Comparison of ENCODE assay signal across 10 cellular contexts in genomic region chr19:40423938-40424337, GRCh38. TPM values are rescaled to one million over a fixed set of nuclear protein-coding genes. Genes with fewer than 3 reads are reported as not detected.
DNase-seq lines count a peak whose midpoint lies in the region; ATAC-seq and TF ChIP-seq lines count a peak whose summit lies in the region.
"Had no signal": no experiment of that assay in that cellular context is flagged by ENCODE, and none has a peak within 500 bp of the region (broad histone marks: within the 10 kb centered on the region; RNA-seq: fewer than 3 reads in every experiment).

No MANE protein-coding gene starts in this region.

- H3K9me3 ChIP-seq in AG04450 (ENCODE audit: control insufficient read depth, insufficient read depth, low read length) (peaks cover 3% of the 10 kb centered on the region; the same call in 1 of the 2 replicates), HUES64 (ENCODE audit: insufficient read depth, low read depth, low read length) (no peaks in the 10 kb centered on the region)

- H3K36me3 Mint-ChIP-seq in chondrocyte (ENCODE audit: low read depth): peaks cover 6% of the 10 kb centered on the region
- no peaks in the 10 kb centered on the region for H3K36me3 Mint-ChIP-seq in natural killer cell

- CTCF ChIA-PET in AG04450 (lab: Charles Lee): interaction anchor here (0.8 to 2.3 kb wide), 2 partner anchors 41 to 211 kb away, joined by 3 to 7 read pairs; partner anchors contain the start of gene BLVRB

- peaks cover 10% of the 10 kb centered on the region for H3K4me1 ChIP-seq in HUES64 (ENCODE audit: insufficient read depth, low read length)
- H3K4me1 ChIP-seq in foreskin keratinocyte: peaks cover 10% of the 10 kb centered on the region

- no peaks in the 10 kb centered on the region for H3K27me3 ChIP-seq in AG04450 (ENCODE audit: control insufficient read depth, insufficient read depth, low read length)
- H3K27me3 ChIP-seq in HUES64 (ENCODE audit: insufficient read depth, low read length): no peaks in the 10 kb centered on the region
- H3K27me3 ChIP-seq in foreskin keratinocyte: no peaks in the 10 kb centered on the region

- peaks cover 31% of the 10 kb centered on the region for H3K4me1 Mint-ChIP-seq in chondrocyte (ENCODE audit: low read depth)
- peaks cover 21 to 36% of the 10 kb centered on the region in 2 donors for H3K4me1 Mint-ChIP-seq in natural killer cell

- H3K4me3 ChIP-seq in AG04450 (ENCODE audit: low read depth, low read length) (peak overlapping the region; percentile 91), HUES64 (ENCODE audit: low read length) (peak overlapping the region; percentile 77; the same call in 1 of the 2 replicates)

- peak overlapping the region; percentile 63 for H3K4me3 Mint-ChIP-seq in chondrocyte (ENCODE audit: unreplicated experiment)
- peak overlapping the region; percentile 64 for H3K4me3 Mint-ChIP-seq in natural killer cell

- H3K9me3 Mint-ChIP-seq in chondrocyte (ENCODE audit: low read depth) (no peaks in the 10 kb centered on the region), natural killer cell (no peaks in the 10 kb centered on the region)

- peaks cover 7% of the 10 kb centered on the region; the same call in 1 of the 2 replicates for H3K36me3 ChIP-seq in HUES64 (ENCODE audit: insufficient read depth, low read length)

- ATAC-seq in natural killer cell: no peak
- no peak for ATAC-seq in foreskin keratinocyte
- ATAC-seq in GM19395 (IDR thresholded peaks at IDR 0.05; ENCODE audit: unreplicated experiment): no peak
- no peak for ATAC-seq in HG02970 (IDR thresholded peaks at IDR 0.05; ENCODE audit: low FRiP score, unreplicated experiment)

- no peak overlapping the region for H3K9ac ChIP-seq in HUES64 (ENCODE audit: low read depth, low read length)

- H3K27me3 Mint-ChIP-seq in chondrocyte (ENCODE audit: low read depth): no peaks in the 10 kb centered on the region
- no peaks in the 10 kb centered on the region for H3K27me3 Mint-ChIP-seq in natural killer cell (ENCODE audit: low read depth in 2 of 2)

- 93% methylated on average over 3 of the region's 6 CpGs for WGBS in HUES64

- DNase-seq in AG04450 (ENCODE audit: low read depth, low spot score) (no peak), chondrocyte (ENCODE audit: low spot score) (no peak), natural killer cell (no peak), foreskin keratinocyte (no peak), SKM-1 treated with dmso at 0.1 percent for 144 hours (lab: John Stamatoyannopoulos, UW; ENCODE audit: unreplicated experiment) (no peak)
- DNase-seq: NCI-H2171 treated with DMSO at 0.1 percent for 48 hours; stimulated activated CD4-positive, alpha-beta T cell treated with anti-CD3 and anti-CD28 coated beads, Interleukin-4, amount 100 ng/mL, for 4 hours had no signal

- intact Hi-C loops in natural killer cell (cut with micrococcal nuclease): loop anchor here (5.0 kb wide), 1 partner anchor 173 kb away; no protein-coding TSS in a partner anchor

- H3K27ac ChIP-seq in AG04450 (ENCODE audit: low read depth, low read length) (no peak overlapping the region), HUES64 (ENCODE audit: low read depth, low read length) (no peak overlapping the region), foreskin keratinocyte (no peak overlapping the region)

- TF ChIP-seq CTCF in AG04450 (IDR thresholded peaks at IDR 0.05; ENCODE audit: low read depth, low read length) (no peak), chondrocyte (IDR thresholded peaks at IDR 0.05) (no peak), natural killer cell (IDR thresholded peaks at IDR 0.05) (no peak), foreskin keratinocyte (conservative IDR thresholded peaks at IDR 0.05) (no peak)

- H3K27ac Mint-ChIP-seq in chondrocyte (ENCODE audit: unreplicated experiment) (peak overlapping the region; percentile 87), natural killer cell (peak overlapping the region; percentile 91 to 94)

- POLR2A ChIA-PET in AG04450 (lab: Yijun Ruan, JAX): interaction anchor here (1.0 kb wide), 1 partner anchor 12 kb away, joined by 4 read pairs; no protein-coding TSS in a partner anchor

RNA-seq across cellular contexts. Expression of gene SERTAD1, which starts 1.9 kb away (rescaled TPM):
- 11.9 and 16.2 TPM in 2 replicates for polyA plus RNA-seq in AG04450 (2011; rRNA removed)
- 3.6 and 6.2 TPM in 2 replicates for polyA minus RNA-seq in AG04450 (2011; rRNA and poly(A)+ RNA removed)
- 4.3 TPM for polyA plus RNA-seq in HUES64 (2013, experiment 1 of 2)
- polyA plus RNA-seq in HUES64 (2013, experiment 2 of 2): 3.5 TPM
- total RNA-seq in chondrocyte: 13.0 to 14.8 TPM (median 14.5 TPM) in 3 replicates
- 10 to 100 TPM; 31.2 to 53.5 (median 38.7) TPM for total RNA-seq in natural killer cell
- total RNA-seq in foreskin keratinocyte: 12.4 and 14.3 TPM in 2 replicates
- 15.6 and 19.8 TPM in 2 replicates for polyA plus RNA-seq in foreskin keratinocyte

RNA-seq across cellular contexts. Expression of gene PRX, which starts 10.8 kb away (rescaled TPM):
- 1.8 and 1.9 TPM in 2 replicates for polyA plus RNA-seq in AG04450 (2011; rRNA removed)
- 1.3 and 1.4 TPM in 2 replicates for polyA minus RNA-seq in AG04450 (2011; rRNA and poly(A)+ RNA removed)
- 3.3 TPM for polyA plus RNA-seq in HUES64 (2013, experiment 1 of 2)
- 3.1 TPM for polyA plus RNA-seq in HUES64 (2013, experiment 2 of 2)
- 3.6 to 4.9 TPM (median 4.5 TPM) in 3 replicates for total RNA-seq in chondrocyte
- total RNA-seq in natural killer cell: 1 to 10 TPM; 2.0 to 3.8 (median 3.7) TPM
- 0.95 TPM in 2 replicates for total RNA-seq in foreskin keratinocyte
- polyA plus RNA-seq in foreskin keratinocyte: 0.53 and 0.77 TPM in 2 replicates

RNA-seq across cellular contexts. Expression of gene SERTAD3, which starts 20.2 kb away (rescaled TPM):
- polyA plus RNA-seq in AG04450 (2011; rRNA removed) (16.1 and 19.6 TPM in 2 replicates), foreskin keratinocyte (22.3 and 24.1 TPM in 2 replicates)
- 32.7 and 46.7 TPM in 2 replicates for polyA minus RNA-seq in AG04450 (2011; rRNA and poly(A)+ RNA removed)
- polyA plus RNA-seq in HUES64 (2013, experiment 1 of 2): 17.2 TPM
- 21.0 TPM for polyA plus RNA-seq in HUES64 (2013, experiment 2 of 2)
- total RNA-seq in chondrocyte (36.7 to 43.6 TPM (median 40.3 TPM) in 3 replicates), natural killer cell (100 to 1,000 TPM in 1 of 3 donors, 10 to 100 TPM in 2; 57.3 to 102 (median 83.3) TPM), foreskin keratinocyte (23.3 and 29.6 TPM in 2 replicates)

RNA-seq across cellular contexts. Expression of gene HIPK4, which starts 34.0 kb away (rescaled TPM):
- 0.09 and 0.11 TPM in 2 replicates for polyA plus RNA-seq in AG04450 (2011; rRNA removed)
- polyA minus RNA-seq in AG04450 (2011; rRNA and poly(A)+ RNA removed): 0.09 and 0.13 TPM in 2 replicates
- 0.20 TPM for polyA plus RNA-seq in HUES64 (2013, experiment 1 of 2)
- polyA plus RNA-seq in HUES64 (2013, experiment 2 of 2): 0.25 TPM
- total RNA-seq in chondrocyte: 0.20 to 0.53 TPM (median 0.46 TPM) in 3 replicates
- under 1 TPM in 2 of 3 donors, not detected in 1; 0.14 to 0.29 TPM for total RNA-seq in natural killer cell
- 0.07 and 0.10 TPM in 2 replicates for total RNA-seq in foreskin keratinocyte
- polyA plus RNA-seq in foreskin keratinocyte: 0.09 and 0.11 TPM in 2 replicates

RNA-seq across cellular contexts. Expression of gene BLVRB, which starts 41.6 kb away (rescaled TPM):
- polyA plus RNA-seq in AG04450 (2011; rRNA removed): 40.4 and 58.0 TPM in 2 replicates
- polyA minus RNA-seq in AG04450 (2011; rRNA and poly(A)+ RNA removed): 21.5 and 35.2 TPM in 2 replicates
- polyA plus RNA-seq in HUES64 (2013, experiment 1 of 2): 17.7 TPM
- polyA plus RNA-seq in HUES64 (2013, experiment 2 of 2): 21.0 TPM
- total RNA-seq in chondrocyte: 48.3 to 53.9 TPM (median 53.1 TPM) in 3 replicates
- total RNA-seq in natural killer cell: 10 to 100 TPM; 16.8 to 25.2 (median 18.3) TPM
- total RNA-seq in foreskin keratinocyte: 75.3 and 79.6 TPM in 2 replicates
- polyA plus RNA-seq in foreskin keratinocyte: 101 and 124 TPM in 2 replicates
